Comparison of ENCODE assay signal across 16 cellular contexts in the genomic region with DNA sequence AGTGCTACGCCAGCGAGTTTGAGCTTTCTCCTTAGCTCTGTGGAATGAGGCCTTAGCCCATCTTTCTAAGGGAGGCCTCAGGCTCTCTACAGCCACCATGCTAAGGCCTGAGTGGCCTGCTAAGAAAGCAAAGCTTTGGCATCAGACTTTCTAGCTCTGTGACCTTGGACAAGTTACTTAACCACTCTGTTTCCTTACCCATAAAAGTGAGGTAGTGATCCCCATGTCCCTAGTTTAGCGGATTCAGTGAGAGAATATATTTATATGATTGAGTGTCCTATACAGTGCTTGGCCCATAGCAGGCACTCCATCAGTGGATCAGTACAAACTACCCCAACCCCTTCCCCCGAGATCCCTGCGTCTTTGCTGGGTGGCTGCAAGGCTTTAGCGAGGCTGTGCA. TPM values are rescaled to one million over a fixed set of nuclear protein-coding genes. Genes with fewer than 3 reads are reported as not detected.
DNase-seq lines count a peak whose midpoint lies in the region; ATAC-seq and TF ChIP-seq lines count a peak whose summit lies in the region.
"Had no signal": no experiment of that assay in that cellular context is flagged by ENCODE, and none has a peak within 500 bp of the region (broad histone marks: within the 10 kb centered on the region; RNA-seq: fewer than 3 reads in every experiment).

No MANE protein-coding gene starts in this region.

- H3K4me2 ChIP-seq in H9 (ENCODE audit: insufficient read depth, insufficient read length, low read length) (no peak overlapping the region), hepatocyte (peak overlapping the region; percentile 25)
- H3K4me2 ChIP-seq: KMS-11 had no signal

- no peak overlapping the region for H3K56ac ChIP-seq in H9 (ENCODE audit: insufficient read length, low read depth, low read length)

- no peak overlapping the region for H2BK120ac ChIP-seq in H9 (ENCODE audit: low read depth, low read length, poor library complexity, severe bottlenecking)

- H3K14ac ChIP-seq in H9 (ENCODE audit: insufficient read depth, low read length), result no peak overlapping the region

- H2BK12ac ChIP-seq in H9 (ENCODE audit: insufficient read length, low read depth, low read length), result no peak overlapping the region

- H2AK5ac ChIP-seq in H9 (ENCODE audit: insufficient read length, low read length), result no peak overlapping the region

- H3K9ac ChIP-seq in H9 (ENCODE audit: extremely low read depth, insufficient read length, low read length), result no peak overlapping the region
- peak overlapping the region; percentile 30 for H3K9ac ChIP-seq in adipocyte (ENCODE audit: low read length)
- H3K9ac ChIP-seq: KMS-11 had no signal

- H3K27ac Mint-ChIP-seq in H9, result peak overlapping the region in 2 of 3 experiments; percentile 18 to 28; a peak in 1 of 7 replicates
- H3K27ac Mint-ChIP-seq in stimulated activated effector memory CD8-positive, alpha-beta T cell treated with anti-CD3 and anti-CD28 coated beads, Interleukin-12 subunit alpha, Interleukin-12 subunit beta, amount 100 ng/mL, for 72 hours, result peak overlapping the region; percentile 92

- no peaks in the 10 kb centered on the region for H3K79me1 ChIP-seq in H9 (ENCODE audit: insufficient read depth, low read depth, low read length, poor library complexity, severe bottlenecking)

- no peaks in the 10 kb centered on the region for H3K9me2 ChIP-seq in hepatocyte (replicated peaks; ENCODE audit: insufficient read depth)

- no peak overlapping the region for H4K91ac ChIP-seq in H9 (ENCODE audit: insufficient read length, low read depth, low read length)

- H3K4me1 Mint-ChIP-seq in H9, result peaks cover 15 to 20% of the 10 kb centered on the region in 2 experiments
- peaks cover 85% of the 10 kb centered on the region for H3K4me1 Mint-ChIP-seq in stimulated activated effector memory CD8-positive, alpha-beta T cell treated with anti-CD3 and anti-CD28 coated beads, Interleukin-12 subunit alpha, Interleukin-12 subunit beta, amount 100 ng/mL, for 72 hours

- H3T11ph ChIP-seq in H9 (ENCODE audit: low read length), result no peak overlapping the region

- no CpG with 5 or more reads among the region's 6 CpGs for WGBS in H9 (ENCODE audit: extremely low coverage, insufficient read length, low lambda C conversion rate)
- 69% methylated on average over 6 of the region's 6 CpGs for WGBS in hepatocyte (ENCODE audit: low lambda C conversion rate, missing lambda C conversion rate)

- H3K23me2 ChIP-seq in H9 (ENCODE audit: insufficient read length, low read depth, low read length, poor library complexity, severe bottlenecking), result peaks cover 4% of the 10 kb centered on the region

- no peak for DNase-seq in H9
- no peak for DNase-seq in adipocyte (ENCODE audit: low read depth)
- no peak for DNase-seq in hepatocyte (ENCODE audit: low spot score)
- no peak for DNase-seq in stimulated activated effector memory CD8-positive, alpha-beta T cell treated with anti-CD3 and anti-CD28 coated beads, Interleukin-12 subunit alpha, Interleukin-12 subunit beta, amount 100 ng/mL, for 72 hours (ENCODE audit: low spot score in 2 of 2)
- DNase-seq in cortex of kidney (lab: John Stamatoyannopoulos, UW), result no peak
- DNase-seq in NCI-H1105 treated with DMSO at 0.1 percent for 48 hours (lab: John Stamatoyannopoulos, UW), result no peak
- DNase-seq: activated CD8-positive, alpha-beta memory T cell treated with anti-CD3 and anti-CD28 coated beads for 24 hours; BE2C; DMS153; mesendoderm; NCI-H1092 treated with DMSO at 0.1 percent for 48 hours; stimulated activated naive B cell treated with anti-CD40 and anti-IgM and Interleukin-4, amounts not matched to agents 10 μg/mL and 1 μg/mL and 100 μg/mL, for 72 hours; T-helper 1 cell had no signal

- H2BK15ac ChIP-seq in H9 (ENCODE audit: low read depth, low read length), result no peak overlapping the region

- H3K9me3 ChIP-seq in H9 (ENCODE audit: control insufficient read depth, low read depth, low read length) (no peaks in the 10 kb centered on the region), adipocyte (ENCODE audit: control insufficient read depth, low read length) (no peaks in the 10 kb centered on the region), hepatocyte (ENCODE audit: low read depth) (no peaks in the 10 kb centered on the region)
- H3K9me3 ChIP-seq: BE2C had no signal

- H4K8ac ChIP-seq in H9 (replicated peaks; ENCODE audit: insufficient read length, low read depth, low read length), result no peak overlapping the region

- H3K4ac ChIP-seq in H9 (ENCODE audit: low read depth, low read length), result no peak overlapping the region

- H3K4me3 ChIP-seq in adipocyte (ENCODE audit: low read length) (peak overlapping the region; percentile 2), hepatocyte (no peak overlapping the region)
- H3K4me3 ChIP-seq: skin epidermis had no signal

- H3K27ac ChIP-seq in H9 (ENCODE audit: insufficient read length, low read depth, low read length) (no peak overlapping the region), hepatocyte (peak overlapping the region; percentile 78)
- H3K27ac ChIP-seq: KMS-11 had no signal

- no peaks in the 10 kb centered on the region for H4K20me1 ChIP-seq in H9 (ENCODE audit: control insufficient read depth, insufficient read depth, insufficient read length)
- H4K20me1 ChIP-seq in hepatocyte (ENCODE audit: insufficient read depth, poor library complexity, severe bottlenecking), result peaks cover 24% of the 10 kb centered on the region

- H3K79me2 ChIP-seq in H9 (ENCODE audit: insufficient read depth, low read length) (peaks cover 5% of the 10 kb centered on the region; the same call in 1 of the 2 replicates), hepatocyte (peaks cover 46% of the 10 kb centered on the region)

- H3K4me1 ChIP-seq in H9 (ENCODE audit: insufficient read depth, low read length) (peaks cover 5% of the 10 kb centered on the region; the same call in 1 of the 2 replicates), adipocyte (ENCODE audit: control insufficient read depth, insufficient read depth, low read length) (peaks cover 55% of the 10 kb centered on the region), hepatocyte (ENCODE audit: insufficient read depth) (peaks cover 39% of the 10 kb centered on the region)

- no peak overlapping the region for H2BK5ac ChIP-seq in H9 (ENCODE audit: insufficient read length, low read length)

- H3K27me3 ChIP-seq in H9 (ENCODE audit: insufficient read depth, low read length) (no peaks in the 10 kb centered on the region), adipocyte (replicated peaks; ENCODE audit: control insufficient read depth, insufficient read depth, low read length) (no peaks in the 10 kb centered on the region), hepatocyte (no peaks in the 10 kb centered on the region)
- H3K27me3 ChIP-seq: BE2C had no signal

- no peak overlapping the region for H3K18ac ChIP-seq in H9 (ENCODE audit: insufficient read length, low read depth, low read length)

- TF ChIP-seq CTCF in H9 (conservative IDR thresholded peaks at IDR 0.05) (no peak), hepatocyte (IDR thresholded peaks at IDR 0.05; ENCODE audit: poor library complexity) (no peak)

- no peak overlapping the region for H3K23ac ChIP-seq in H9 (ENCODE audit: insufficient read length, low read depth, low read length)

- H2BK20ac ChIP-seq in H9 (ENCODE audit: low read depth, low read length, poor library complexity, severe bottlenecking), result no peak overlapping the region

- ATAC-seq in stimulated activated effector memory CD8-positive, alpha-beta T cell treated with anti-CD3 and anti-CD28 coated beads, Interleukin-12 subunit alpha, Interleukin-12 subunit beta, amount 100 ng/mL, for 72 hours, result no peak
- ATAC-seq in GM18861 (IDR thresholded peaks at IDR 0.05; ENCODE audit: unreplicated experiment), result no peak
- ATAC-seq: stimulated activated naive B cell treated with anti-CD40 and anti-IgM and Interleukin-4, amounts not matched to agents 10 μg/mL and 1 μg/mL and 100 μg/mL, for 72 hours had no signal

- no peaks in the 10 kb centered on the region for H3K9me3 Mint-ChIP-seq in H9
- no peaks in the 10 kb centered on the region for H3K9me3 Mint-ChIP-seq in stimulated activated effector memory CD8-positive, alpha-beta T cell treated with anti-CD3 and anti-CD28 coated beads, Interleukin-12 subunit alpha, Interleukin-12 subunit beta, amount 100 ng/mL, for 72 hours
- H3K9me3 Mint-ChIP-seq: stimulated activated naive B cell treated with anti-CD40 and anti-IgM and Interleukin-4, amounts not matched to agents 10 μg/mL and 1 μg/mL and 100 μg/mL, for 72 hours had no signal

- H2AFZ ChIP-seq in H9 (ENCODE audit: low read length) (no peak overlapping the region), hepatocyte (no peak overlapping the region)

- H3K36me3 Mint-ChIP-seq in H9 (ENCODE audit: insufficient read depth in 1 of 3, low read depth in 3 of 3), result peaks cover 60 to 80% (median 73%) of the 10 kb centered on the region in 3 experiments
- peaks cover 88% of the 10 kb centered on the region for H3K36me3 Mint-ChIP-seq in stimulated activated effector memory CD8-positive, alpha-beta T cell treated with anti-CD3 and anti-CD28 coated beads, Interleukin-12 subunit alpha, Interleukin-12 subunit beta, amount 100 ng/mL, for 72 hours

- peaks cover 2% of the 10 kb centered on the region for H3K27me3 Mint-ChIP-seq in H9 (ENCODE audit: low read depth)
- H3K27me3 Mint-ChIP-seq: stimulated activated naive B cell treated with anti-CD40 and anti-IgM and Interleukin-4, amounts not matched to agents 10 μg/mL and 1 μg/mL and 100 μg/mL, for 72 hours had no signal

- no peak overlapping the region; a peak in 1 of 5 replicates for H3K4me3 Mint-ChIP-seq in H9
- H3K4me3 Mint-ChIP-seq in stimulated activated effector memory CD8-positive, alpha-beta T cell treated with anti-CD3 and anti-CD28 coated beads, Interleukin-12 subunit alpha, Interleukin-12 subunit beta, amount 100 ng/mL, for 72 hours, result no peak overlapping the region
- H3K4me3 Mint-ChIP-seq: stimulated activated naive B cell treated with anti-CD40 and anti-IgM and Interleukin-4, amounts not matched to agents 10 μg/mL and 1 μg/mL and 100 μg/mL, for 72 hours had no signal

- H4K5ac ChIP-seq in H9 (ENCODE audit: insufficient read length, low read depth, low read length), result no peak overlapping the region

- H3K36me3 ChIP-seq in adipocyte (ENCODE audit: control insufficient read depth, insufficient read depth, low read length, severe bottlenecking) (peaks cover 57% of the 10 kb centered on the region), hepatocyte (replicated peaks; ENCODE audit: insufficient read depth, low read depth) (no peaks in the 10 kb centered on the region)

RNA-seq across cellular contexts. Expression of a gene that starts 4.0 kb away (rescaled TPM):
- 47.7 and 48.3 TPM in 2 replicates for total RNA-seq in H9 (2021)
- total RNA-seq in hepatocyte, result 37.2 and 40.6 TPM in 2 replicates
- 21.6 and 22.6 TPM in 2 replicates for polyA plus RNA-seq in hepatocyte

RNA-seq across cellular contexts. Expression of a gene that starts 32.7 kb away (rescaled TPM):
- 19.5 and 20.7 TPM in 2 replicates for total RNA-seq in H9 (2021)
- total RNA-seq in hepatocyte, result 19.7 and 21.4 TPM in 2 replicates
- polyA plus RNA-seq in hepatocyte, result 13.4 and 13.6 TPM in 2 replicates
